In genomic region chr3:156770699-156771414, GRCh38 we compare ENCODE assay signal across 19 cellular contexts.
"Had no signal": no experiment of that assay in that cellular context is flagged by ENCODE, and none has a peak within 500 bp of the region (broad histone marks: within the 10 kb centered on the region; RNA-seq: fewer than 3 reads in every experiment).

No MANE protein-coding gene starts in this region.

- H3K27ac ChIP-seq: prostate gland, tibial nerve had no signal

- H3K36me3 ChIP-seq: prostate gland, tibial nerve had no signal

- H3K9me3 Mint-ChIP-seq: activated B cell treated with CpG ODN at 0.5 μM for 24 hours; activated CD4-positive, alpha-beta memory T cell treated with anti-CD3 and anti-CD28 coated beads for 36 hours; activated naive CD8-positive, alpha-beta T cell treated with anti-CD3 and anti-CD28 coated beads for 36 hours; endodermal cell; natural killer cell treated with Interleukin-12 subunit alpha and Interleukin-12 subunit beta and Interleukin-15 and Interleukin-18, amount 100 ng/mL, for 72 hours; stimulated activated naive CD8-positive, alpha-beta T cell treated with anti-CD3 and anti-CD28 coated beads, Interleukin-15, Interleukin-2, amounts not matched to agents 100 ng/mL and 50 ng/mL, for 24 hours had no signal

- H3K27ac Mint-ChIP-seq: activated B cell treated with CpG ODN at 0.5 μM for 24 hours; activated CD4-positive, alpha-beta memory T cell treated with anti-CD3 and anti-CD28 coated beads for 36 hours; activated naive CD8-positive, alpha-beta T cell treated with anti-CD3 and anti-CD28 coated beads for 36 hours; endodermal cell; natural killer cell treated with Interleukin-12 subunit alpha and Interleukin-12 subunit beta and Interleukin-15 and Interleukin-18, amount 100 ng/mL, for 72 hours; stimulated activated naive CD8-positive, alpha-beta T cell treated with anti-CD3 and anti-CD28 coated beads, Interleukin-15, Interleukin-2, amounts not matched to agents 100 ng/mL and 50 ng/mL, for 24 hours had no signal

- H3K4me1 Mint-ChIP-seq: activated B cell treated with CpG ODN at 0.5 μM for 24 hours, endodermal cell had no signal

- FAIRE-seq: colon, TTC549, urothelium cell line had no signal

- H3K4me1 ChIP-seq: prostate gland had no signal

- H3K27me3 Mint-ChIP-seq: activated B cell treated with CpG ODN at 0.5 μM for 24 hours; activated CD4-positive, alpha-beta memory T cell treated with anti-CD3 and anti-CD28 coated beads for 36 hours; activated naive CD8-positive, alpha-beta T cell treated with anti-CD3 and anti-CD28 coated beads for 36 hours; stimulated activated naive CD8-positive, alpha-beta T cell treated with anti-CD3 and anti-CD28 coated beads, Interleukin-15, Interleukin-2, amounts not matched to agents 100 ng/mL and 50 ng/mL, for 24 hours had no signal

- H3K4me3 Mint-ChIP-seq: activated B cell treated with CpG ODN at 0.5 μM for 24 hours; activated CD4-positive, alpha-beta memory T cell treated with anti-CD3 and anti-CD28 coated beads for 36 hours; activated naive CD8-positive, alpha-beta T cell treated with anti-CD3 and anti-CD28 coated beads for 36 hours; endodermal cell; natural killer cell treated with Interleukin-12 subunit alpha and Interleukin-12 subunit beta and Interleukin-15 and Interleukin-18, amount 100 ng/mL, for 72 hours; stimulated activated naive CD8-positive, alpha-beta T cell treated with anti-CD3 and anti-CD28 coated beads, Interleukin-15, Interleukin-2, amounts not matched to agents 100 ng/mL and 50 ng/mL, for 24 hours had no signal

- ATAC-seq: right cardiac atrium had no signal

- DNase-seq: activated B cell treated with CpG ODN at 0.5 μM for 24 hours; activated CD4-positive, alpha-beta memory T cell treated with anti-CD3 and anti-CD28 coated beads for 36 hours; activated CD4-positive, alpha-beta T cell treated with anti-CD3 and anti-CD28 coated beads for 4 hours; activated naive CD4-positive, alpha-beta T cell; activated naive CD8-positive, alpha-beta T cell treated with anti-CD3 and anti-CD28 coated beads for 36 hours; activated T-cell treated with anti-CD3 and anti-CD28 coated beads for 4 hours; amniotic stem cell; caudate nucleus; endodermal cell; erythroblast; mesendoderm; right cardiac atrium had no signal

- H3K9me3 ChIP-seq: prostate gland, tibial nerve had no signal

- H3K4me3 ChIP-seq: prostate gland, tibial nerve had no signal

- H3K36me3 Mint-ChIP-seq: activated CD4-positive, alpha-beta memory T cell treated with anti-CD3 and anti-CD28 coated beads for 36 hours; activated naive CD8-positive, alpha-beta T cell treated with anti-CD3 and anti-CD28 coated beads for 36 hours had no signal

- H3K27me3 ChIP-seq: tibial nerve had no signal
